ENCODE assay signal across 8 cellular contexts in genomic region chr12:6735448-6736191, GRCh38. TPM values are rescaled to one million over a fixed set of nuclear protein-coding genes. Genes with fewer than 3 reads are reported as not detected.
DNase-seq lines count a peak whose midpoint lies in the region; FAIRE-seq and TF ChIP-seq lines count a peak whose summit lies in the region.

No MANE protein-coding gene starts in this region.

- peak; percentile 81 for FAIRE-seq in endothelial cell of umbilical vein (lab: Jason Lieb, UNC)

- no peak overlapping the region for H3K4me3 Mint-ChIP-seq in mesothelial cell of epicardium

- intact Hi-C loops in endothelial cell of umbilical vein (cut with micrococcal nuclease) (loop anchor here (1.0 kb wide), 3 partner anchors 18 to 90 kb away; partner anchors contain the start of gene MLF2), testis (cut with DNase I; ENCODE audit: low total_unique reads) (no loop called here)

- TF ChIP-seq POLR2A in endothelial cell of umbilical vein (IDR thresholded peaks at IDR 0.05; ENCODE audit: low read depth, low read length) (no peak), testis (IDR thresholded peaks at IDR 0.05) (no peak)

- no peaks in the 10 kb centered on the region for H4K20me1 ChIP-seq in endothelial cell of umbilical vein (replicated peaks; ENCODE audit: control insufficient read depth, extremely low read depth, insufficient read depth, low read length)

- peak overlapping the region; percentile 35 for H2AFZ ChIP-seq in endothelial cell of umbilical vein (ENCODE audit: low read depth, low read length)

- H3K36me3 Mint-ChIP-seq in mesothelial cell of epicardium, result peaks cover 14% of the 10 kb centered on the region

- H3K4me1 Mint-ChIP-seq in mesothelial cell of epicardium, result peaks cover 9% of the 10 kb centered on the region

- H3K27me3 ChIP-seq in endothelial cell of umbilical vein (ENCODE audit: control insufficient read depth in 2 of 2, insufficient read depth in 2 of 2, low read length in 2 of 2), result no peaks in the 10 kb centered on the region
- no peaks in the 10 kb centered on the region for H3K27me3 ChIP-seq in testis

- H3K27ac ChIP-seq in endothelial cell of umbilical vein (ENCODE audit: insufficient read depth, low read depth, low read length) (no peak overlapping the region), testis (no peak overlapping the region)

- WGBS in testis, 2 donors, result 41 to 52% methylated on average over 8 of the region's 8 CpGs

- no peaks in the 10 kb centered on the region for H3K9me1 ChIP-seq in endothelial cell of umbilical vein (replicated peaks; ENCODE audit: control insufficient read depth, extremely low read depth, insufficient read depth, low read length)

- no peaks in the 10 kb centered on the region for H3K9me3 Mint-ChIP-seq in mesothelial cell of epicardium

- POLR2A ChIA-PET in AG04449 (lab: Yijun Ruan, JAX), result no interaction called here
- POLR2A ChIA-PET in endothelial cell of umbilical vein (lab: Charles Lee), result no interaction called here

- H3K4me2 ChIP-seq in endothelial cell of umbilical vein (ENCODE audit: insufficient read depth, low read length), result no peak overlapping the region

- TF ChIP-seq CTCF in AG04449 (IDR thresholded peaks at IDR 0.05; ENCODE audit: insufficient read depth, low read length, missing control alignments) (peak; percentile 60), GM12873 (IDR thresholded peaks at IDR 0.05; ENCODE audit: insufficient read depth, low read depth, low read length, missing control alignments) (peak; percentile 55), endothelial cell of umbilical vein (IDR thresholded peaks at IDR 0.05; ENCODE audit: extremely low read depth in 1 of 2, insufficient read depth in 1 of 2, low read depth in 1 of 2, low read length in 2 of 2) (peak; percentile 71 to 72), mesothelial cell of epicardium (IDR thresholded peaks at IDR 0.05; ENCODE audit: unreplicated experiment) (peak; percentile 47), testis (IDR thresholded peaks at IDR 0.05) (peak in 2 of 3 experiments; percentile 63 to 64)

- CTCF ChIA-PET in AG04449 (lab: Yijun Ruan, JAX), result interaction anchor here (0.8 to 11.9 kb wide), 9 partner anchors 11 to 137 kb away, joined by 3 to 113 read pairs (median 4); partner anchors contain the start of genes COPS7A, MLF2, P3H3 and PTMS
- CTCF ChIA-PET in endothelial cell of umbilical vein (lab: Charles Lee), result interaction anchor here (0.6 to 2.2 kb wide), 5 partner anchors 11 to 90 kb away, joined by 3 to 10 read pairs (median 7); partner anchors contain the start of genes MLF2 and PTMS

- DNase-seq in AG04449 (ENCODE audit: low read depth, low spot score) (no peak), NCI-H2107 treated with DMSO at 0.1 percent for 48 hours (lab: John Stamatoyannopoulos, UW; ENCODE audit: unreplicated experiment) (peak; percentile 49), endothelial cell of umbilical vein (ENCODE audit: low read depth, low spot score) (peak; percentile 63), mesothelial cell of epicardium (ENCODE audit: low spot score in 2 of 2, unreplicated experiment in 2 of 2) (peak in 1 of 2 experiments; percentile 63), testis (peak; percentile 82), NCI-H2029 (lab: John Stamatoyannopoulos, UW) (no peak)
- peak; percentile 18 to 29 for DNase-seq in activated CD4-positive, alpha-beta T cell treated with anti-CD3 and anti-CD28 coated beads, Interleukin-2, amount 50 U/mL, for 4 hours

- dilution Hi-C loops in endothelial cell of umbilical vein (cut with MboI; ENCODE audit: extremely low pct_ligation_motif_present, low sequenced_read_pairs), result no loop called here

- no peaks in the 10 kb centered on the region for H3K27me3 Mint-ChIP-seq in mesothelial cell of epicardium (ENCODE audit: low read depth)

- H3K79me2 ChIP-seq in endothelial cell of umbilical vein (ENCODE audit: control insufficient read depth, insufficient read depth, low read length), result no peaks in the 10 kb centered on the region

- no peaks in the 10 kb centered on the region for H3K9me3 ChIP-seq in endothelial cell of umbilical vein (replicated peaks; ENCODE audit: control insufficient read depth, insufficient read depth, low read length)
- H3K9me3 ChIP-seq in testis, result no peaks in the 10 kb centered on the region

- no peak overlapping the region for H3K9ac ChIP-seq in endothelial cell of umbilical vein (replicated peaks; ENCODE audit: extremely low read depth, insufficient read depth, low read length)

- no peak overlapping the region for H3K4me3 ChIP-seq in AG04449 (ENCODE audit: low read depth, low read length)
- no peak overlapping the region for H3K4me3 ChIP-seq in endothelial cell of umbilical vein (replicated peaks in 1 of 3; ENCODE audit: insufficient read depth in 1 of 3, low read depth in 1 of 3, low read length in 3 of 3)
- H3K4me3 ChIP-seq in testis, result no peak overlapping the region

- peaks cover 3 to 7% of the 10 kb centered on the region in 2 experiments for H3K36me3 ChIP-seq in endothelial cell of umbilical vein (ENCODE audit: control insufficient read depth in 2 of 2, extremely low read depth in 1 of 2, insufficient read depth in 2 of 2, low read length in 2 of 2)
- no peaks in the 10 kb centered on the region for H3K36me3 ChIP-seq in testis (ENCODE audit: low read depth, missing control alignments)

- peak overlapping the region; percentile 36 for H3K27ac Mint-ChIP-seq in mesothelial cell of epicardium

- no TSS peak for BruUV-seq in endothelial cell of umbilical vein (replicated peaks; lab: Mats Ljungman, UMichigan)

- no peaks in the 10 kb centered on the region for H3K4me1 ChIP-seq in endothelial cell of umbilical vein (ENCODE audit: control insufficient read depth, extremely low read depth, insufficient read depth, low read length)
- no peaks in the 10 kb centered on the region for H3K4me1 ChIP-seq in testis

RNA-seq across cellular contexts. Expression of gene COPS7A, which starts 11.8 kb away (rescaled TPM):
- total RNA-seq in endothelial cell of umbilical vein (36.5 and 41.1 TPM in 2 replicates), mesothelial cell of epicardium (34.1 to 37.6 TPM (median 34.8 TPM) in 3 replicates), testis (10 to 100 TPM; 68.3 to 82.4 TPM)
- polyA plus RNA-seq in endothelial cell of umbilical vein (104 and 112 TPM in 2 replicates), testis (ENCODE audit: insufficient read depth, low read depth, low replicate concordance) (69.4 TPM)
- polyA plus RNA-seq in endothelial cell of umbilical vein (2011; cell fraction: cytosol; rRNA removed), result 85.3 and 85.9 TPM in 2 replicates
- 81.1 and 86.9 TPM in 2 replicates for polyA plus RNA-seq in endothelial cell of umbilical vein (2011; cell fraction: nucleus; rRNA removed)
- polyA plus RNA-seq in endothelial cell of umbilical vein (2012), result 42.2 and 52.7 TPM in 2 replicates
- polyA minus RNA-seq in endothelial cell of umbilical vein, result 34.1 and 41.1 TPM in 2 replicates
- polyA minus RNA-seq in endothelial cell of umbilical vein (2011; cell fraction: cytosol; rRNA and poly(A)+ RNA removed), result 16.7 TPM
- polyA minus RNA-seq in endothelial cell of umbilical vein (2011; cell fraction: nucleus; rRNA and poly(A)+ RNA removed), result 11.3 TPM in 2 replicates

RNA-seq across cellular contexts. Expression of gene MLF2, which starts 17.3 kb away (rescaled TPM):
- total RNA-seq in endothelial cell of umbilical vein, result 136 and 147 TPM in 2 replicates
- polyA plus RNA-seq in endothelial cell of umbilical vein, result 306 and 319 TPM in 2 replicates
- polyA plus RNA-seq in endothelial cell of umbilical vein (2011; cell fraction: cytosol; rRNA removed), result 189 and 228 TPM in 2 replicates
- 119 and 136 TPM in 2 replicates for polyA plus RNA-seq in endothelial cell of umbilical vein (2011; cell fraction: nucleus; rRNA removed)
- 160 and 203 TPM in 2 replicates for polyA plus RNA-seq in endothelial cell of umbilical vein (2012)
- polyA minus RNA-seq in endothelial cell of umbilical vein, result 221 and 250 TPM in 2 replicates
- 55.0 TPM for polyA minus RNA-seq in endothelial cell of umbilical vein (2011; cell fraction: cytosol; rRNA and poly(A)+ RNA removed)
- polyA minus RNA-seq in endothelial cell of umbilical vein (2011; cell fraction: nucleus; rRNA and poly(A)+ RNA removed), result 43.1 and 46.8 TPM in 2 replicates
- total RNA-seq in mesothelial cell of epicardium, result 195 to 203 TPM (median 202 TPM) in 3 replicates
- 100 to 1,000 TPM; 211 to 242 TPM for total RNA-seq in testis
- polyA plus RNA-seq in testis (ENCODE audit: insufficient read depth, low read depth, low replicate concordance), result 177 TPM

RNA-seq across cellular contexts. Expression of gene PTMS, which starts 30.5 kb away (rescaled TPM):
- 518 and 555 TPM in 2 replicates for total RNA-seq in endothelial cell of umbilical vein
- polyA plus RNA-seq in endothelial cell of umbilical vein, result 661 and 787 TPM in 2 replicates
- 356 and 357 TPM in 2 replicates for polyA plus RNA-seq in endothelial cell of umbilical vein (2011; cell fraction: cytosol; rRNA removed)
- polyA plus RNA-seq in endothelial cell of umbilical vein (2011; cell fraction: nucleus; rRNA removed), result 146 and 181 TPM in 2 replicates
- 327 and 655 TPM in 2 replicates for polyA plus RNA-seq in endothelial cell of umbilical vein (2012)
- polyA minus RNA-seq in endothelial cell of umbilical vein, result 264 and 340 TPM in 2 replicates
- 73.9 TPM for polyA minus RNA-seq in endothelial cell of umbilical vein (2011; cell fraction: cytosol; rRNA and poly(A)+ RNA removed)
- 40.4 and 51.6 TPM in 2 replicates for polyA minus RNA-seq in endothelial cell of umbilical vein (2011; cell fraction: nucleus; rRNA and poly(A)+ RNA removed)
- total RNA-seq in mesothelial cell of epicardium, result 320 to 338 TPM (median 323 TPM) in 3 replicates
- 10 to 100 TPM; 53.4 to 64.3 TPM for total RNA-seq in testis
- polyA plus RNA-seq in testis (ENCODE audit: insufficient read depth, low read depth, low replicate concordance), result 185 TPM

RNA-seq across cellular contexts. Expression of gene PIANP, which starts 35.0 kb away (rescaled TPM):
- total RNA-seq in endothelial cell of umbilical vein, result 0.14 and 0.55 TPM in 2 replicates
- polyA plus RNA-seq in endothelial cell of umbilical vein, result 0.08 and 0.10 TPM in 2 replicates
- 0.05 and 0.13 TPM in 2 replicates for polyA plus RNA-seq in endothelial cell of umbilical vein (2011; cell fraction: cytosol; rRNA removed)
- 0.08 TPM in 2 replicates for polyA plus RNA-seq in endothelial cell of umbilical vein (2011; cell fraction: nucleus; rRNA removed)
- polyA plus RNA-seq in endothelial cell of umbilical vein (2012), result 0.17 and 0.50 TPM in 2 replicates
- polyA minus RNA-seq in endothelial cell of umbilical vein, result not detected in 2 replicates
- not detected for polyA minus RNA-seq in endothelial cell of umbilical vein (2011; cell fraction: cytosol; rRNA and poly(A)+ RNA removed)
- not detected in 2 replicates for polyA minus RNA-seq in endothelial cell of umbilical vein (2011; cell fraction: nucleus; rRNA and poly(A)+ RNA removed)
- total RNA-seq in mesothelial cell of epicardium, result 3.7 to 6.0 TPM (median 3.9 TPM) in 3 replicates
- 1 to 10 TPM; 3.3 to 5.8 TPM for total RNA-seq in testis
- 7.6 TPM for polyA plus RNA-seq in testis (ENCODE audit: insufficient read depth, low read depth, low replicate concordance)

RNA-seq across cellular contexts. Expression of gene LAG3, which starts 36.7 kb away (rescaled TPM):
- total RNA-seq in endothelial cell of umbilical vein, result 3.8 and 4.1 TPM in 2 replicates
- 1.3 and 1.8 TPM in 2 replicates for polyA plus RNA-seq in endothelial cell of umbilical vein
- 0.17 and 0.58 TPM in 2 replicates for polyA plus RNA-seq in endothelial cell of umbilical vein (2011; cell fraction: cytosol; rRNA removed)
- polyA plus RNA-seq in endothelial cell of umbilical vein (2011; cell fraction: nucleus; rRNA removed), result 8.8 and 10.8 TPM in 2 replicates
- 1.2 and 1.7 TPM in 2 replicates for polyA plus RNA-seq in endothelial cell of umbilical vein (2012)
- 0.58 and 1.8 TPM in 2 replicates for polyA minus RNA-seq in endothelial cell of umbilical vein
- polyA minus RNA-seq in endothelial cell of umbilical vein (2011; cell fraction: cytosol; rRNA and poly(A)+ RNA removed), result not detected
- polyA minus RNA-seq in endothelial cell of umbilical vein (2011; cell fraction: nucleus; rRNA and poly(A)+ RNA removed), result 1.5 and 2.8 TPM in 2 replicates
- 2.7 to 3.8 TPM (median 3.5 TPM) in 3 replicates for total RNA-seq in mesothelial cell of epicardium
- 1 to 10 TPM; 4.1 to 7.1 TPM for total RNA-seq in testis
- polyA plus RNA-seq in testis (ENCODE audit: insufficient read depth, low read depth, low replicate concordance), result 6.3 TPM

Comparison
In these comparisons a context has a peak if more than half of its experiments do, and no peak if none do; other contexts are left out.
1. DNase-seq: peak in NCI-H2107 treated with DMSO at 0.1 percent for 48 hours (single experiment), activated CD4-positive, alpha-beta T cell treated with anti-CD3 and anti-CD28 coated beads, Interleukin-2, amount 50 U/mL, for 4 hours (2 of 2), endothelial cell of umbilical vein (single experiment) and testis (single experiment); none in AG04449 (single experiment) and NCI-H2029 (single experiment).
2. Peak in every context shown above with its lines, with median percentiles within 50 percentile points of each other: CTCF ChIP-seq.